In genomic region chr12:20560935-20561334, GRCh38 we compare ENCODE assay signal across 20 cellular contexts.
DNase-seq lines count a peak whose midpoint lies in the region; ATAC-seq, FAIRE-seq and TF ChIP-seq lines count a peak whose summit lies in the region.
"Had no signal": no experiment of that assay in that cellular context is flagged by ENCODE, and none has a peak within 500 bp of the region (broad histone marks: within the 10 kb centered on the region; RNA-seq: fewer than 3 reads in every experiment).

No MANE protein-coding gene starts in this region.

- H3K27me3 ChIP-seq in adipocyte (replicated peaks; ENCODE audit: control insufficient read depth, insufficient read depth, low read length) (no peaks in the 10 kb centered on the region), heart left ventricle (no peaks in the 10 kb centered on the region), mesenchymal stem cell (ENCODE audit: control insufficient read depth in 1 of 2, insufficient read depth in 1 of 2, low read length in 2 of 2) (no peaks in the 10 kb centered on the region), tibial artery (no peaks in the 10 kb centered on the region)

- intact Hi-C loops in heart left ventricle (cut with DNase I) (no loop called here), tibial artery (cut with DNase I; ENCODE audit: low total_unique reads) (no loop called here)

- TF ChIP-seq CTCF in heart left ventricle (IDR thresholded peaks at IDR 0.05) (no peak), tibial artery (IDR thresholded peaks at IDR 0.05) (no peak)

- no peak overlapping the region for H3K18ac ChIP-seq in mesenchymal stem cell (ENCODE audit: low read depth in 1 of 2, low read length in 2 of 2)

- no peak overlapping the region for H2BK15ac ChIP-seq in mesenchymal stem cell (ENCODE audit: low read depth, poor library complexity, severe bottlenecking)

- H3K23ac ChIP-seq in mesenchymal stem cell (ENCODE audit: low read length in 2 of 2): no peak overlapping the region

- ATAC-seq in heart left ventricle: peak; percentile 29 to 63 (median 40)

- H3K36me3 ChIP-seq in adipocyte (ENCODE audit: control insufficient read depth, insufficient read depth, low read length, severe bottlenecking): no peaks in the 10 kb centered on the region
- H3K36me3 ChIP-seq in heart left ventricle: no peaks in the 10 kb centered on the region
- H3K36me3 ChIP-seq in mesenchymal stem cell (ENCODE audit: control insufficient read depth in 1 of 2, insufficient read depth in 2 of 2, low read depth in 1 of 2, low read length in 2 of 2): no peaks in the 10 kb centered on the region
- no peaks in the 10 kb centered on the region for H3K36me3 ChIP-seq in tibial artery

- H2AK5ac ChIP-seq in mesenchymal stem cell (ENCODE audit: low read length, severe bottlenecking): no peak overlapping the region

- H2BK5ac ChIP-seq in mesenchymal stem cell (ENCODE audit: low read depth, low read length, poor library complexity, severe bottlenecking): no peak overlapping the region

- no peak for FAIRE-seq in frontal cortex (lab: Jason Lieb, UNC)
- FAIRE-seq: HTR-8/SVneo had no signal

- H3K79me1 ChIP-seq in mesenchymal stem cell (replicated peaks; ENCODE audit: low read length, poor library complexity, severe bottlenecking): no peaks in the 10 kb centered on the region

- H3K27ac ChIP-seq in heart left ventricle: peak overlapping the region in 11 of 12 donors; percentile 2 to 56 (median 33)
- no peak overlapping the region for H3K27ac ChIP-seq in mesenchymal stem cell (ENCODE audit: low read length, poor library complexity, severe bottlenecking)
- H3K27ac ChIP-seq in tibial artery: peak overlapping the region; percentile 71 to 77
- H3K27ac ChIP-seq: GM23248, PC-9, SK-N-MC had no signal

- no peak overlapping the region for H2BK12ac ChIP-seq in mesenchymal stem cell (ENCODE audit: low read length in 2 of 2)

- DNase-seq in adipocyte (ENCODE audit: low read depth): no peak
- DNase-seq in heart left ventricle: peak in 1 of 5 donors; percentile 23
- DNase-seq in mesenchymal stem cell: no peak
- DNase-seq in tibial artery: peak in 1 of 2 donors; percentile 61
- no peak for DNase-seq in HPDE6-E6E7 (ENCODE audit: extremely low spot score)
- DNase-seq in NCI-H128 (lab: John Stamatoyannopoulos, UW; ENCODE audit: unreplicated experiment): no peak
- DNase-seq in frontal cortex (ENCODE audit: low spot score in 2 of 2): no peak
- DNase-seq: GM23248; KBM-7; MV-4-11; NCI-H1105 treated with DMSO at 0.1 percent for 48 hours; NCI-H2029; NCI-H446; NCI-H524 treated with DMSO at 0.1 percent for 48 hours; NCI-H82; NK-92 treated with Interleukin-12 subunit alpha and Interleukin-12 subunit beta, amount 100 ng/mL, for 24 hours; PC-9; SHP77 had no signal

- no peak overlapping the region for H2AFZ ChIP-seq in mesenchymal stem cell (ENCODE audit: low read depth, low read length)
- H2AFZ ChIP-seq: GM23248, PC-9 had no signal

- H3K9ac ChIP-seq in adipocyte (ENCODE audit: low read length): no peak overlapping the region
- peak overlapping the region; percentile 40 for H3K9ac ChIP-seq in mesenchymal stem cell (ENCODE audit: low read length)
- H3K9ac ChIP-seq: GM23248 had no signal

- H3K14ac ChIP-seq in mesenchymal stem cell (ENCODE audit: low read length in 2 of 2): no peak overlapping the region

- no peak overlapping the region for H3K4me2 ChIP-seq in mesenchymal stem cell (ENCODE audit: low read length, poor library complexity, severe bottlenecking)
- H3K4me2 ChIP-seq: PC-9 had no signal

- H3K9me3 ChIP-seq in adipocyte (ENCODE audit: control insufficient read depth, low read length): no peaks in the 10 kb centered on the region
- H3K9me3 ChIP-seq in heart left ventricle: no peaks in the 10 kb centered on the region
- no peaks in the 10 kb centered on the region for H3K9me3 ChIP-seq in mesenchymal stem cell (ENCODE audit: control insufficient read depth, low read length)
- no peaks in the 10 kb centered on the region for H3K9me3 ChIP-seq in tibial artery

- 48 to 71% (median 63%) methylated on average over 8 of the region's 8 CpGs for WGBS in heart left ventricle, 4 donors
- WGBS in mesenchymal stem cell: 94% methylated on average over 6 of the region's 8 CpGs

- TF ChIP-seq POLR2A in heart left ventricle (IDR thresholded peaks at IDR 0.05): no peak

- peak overlapping the region; percentile 45 for H3K4me3 ChIP-seq in adipocyte (ENCODE audit: low read length)
- peak overlapping the region in 4 of 12 donors; percentile 4 to 22 (median 12) for H3K4me3 ChIP-seq in heart left ventricle
- peak overlapping the region in 1 of 2 experiments; percentile 7 for H3K4me3 ChIP-seq in mesenchymal stem cell (ENCODE audit: insufficient read depth in 1 of 2, low read depth in 1 of 2, low read length in 2 of 2)
- peak overlapping the region; percentile 29 to 40 for H3K4me3 ChIP-seq in tibial artery
- H3K4me3 ChIP-seq: GM23248, PC-9, SK-N-MC had no signal

- H3K4me1 ChIP-seq in adipocyte (ENCODE audit: control insufficient read depth, insufficient read depth, low read length) (no peaks in the 10 kb centered on the region), heart left ventricle (peaks cover 0 to 76% (median 17%) of the 10 kb centered on the region in 12 donors), mesenchymal stem cell (ENCODE audit: control insufficient read depth, insufficient read depth, low read depth, low read length) (no peaks in the 10 kb centered on the region), tibial artery (peaks cover 0 to 73% (median 14%) of the 10 kb centered on the region in 4 donors)

- no peak overlapping the region for H2BK120ac ChIP-seq in mesenchymal stem cell (ENCODE audit: low read depth, low read length)

- no peak overlapping the region for H4K91ac ChIP-seq in mesenchymal stem cell (ENCODE audit: low read length)

- H4K8ac ChIP-seq in mesenchymal stem cell (ENCODE audit: low read length): no peak overlapping the region

- H3K4ac ChIP-seq in mesenchymal stem cell (ENCODE audit: low read depth in 1 of 2, low read length in 2 of 2): no peak overlapping the region
